In the genomic region with DNA sequence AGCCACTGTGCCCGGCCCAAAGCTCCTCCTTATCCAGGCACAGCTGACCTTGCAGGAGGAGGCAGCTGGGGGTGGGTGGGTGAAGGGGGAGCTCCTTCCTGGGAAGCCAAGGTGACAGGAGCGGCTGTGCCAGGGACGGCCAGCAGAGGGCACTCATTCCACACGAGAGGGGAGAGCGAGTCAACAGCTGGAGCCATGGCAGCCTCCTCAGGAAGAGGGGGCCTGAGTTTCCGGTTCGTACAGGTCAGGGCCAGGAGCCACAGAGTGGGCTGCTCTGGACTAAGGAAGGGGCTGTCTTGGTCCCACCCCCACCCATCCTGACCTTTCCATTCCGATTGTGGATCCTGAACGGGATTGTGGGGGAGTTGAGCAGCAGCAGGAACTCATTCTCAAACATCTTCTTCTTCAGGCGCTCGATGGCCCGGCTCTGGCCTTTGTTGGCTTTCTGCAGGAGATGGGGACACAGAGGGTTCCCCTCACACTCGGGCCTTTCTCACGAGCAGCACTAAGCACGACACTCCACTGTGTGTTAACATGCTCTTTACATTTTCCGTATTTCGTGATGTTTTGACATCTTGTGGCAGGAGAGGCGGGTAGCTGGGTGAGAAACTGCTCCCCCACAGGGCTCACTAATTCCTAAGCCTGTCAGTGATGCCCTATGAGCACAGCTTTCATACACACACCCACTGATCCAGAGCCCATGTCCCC, we compare ENCODE assay signal across 8 cellular contexts.
DNase-seq lines count a peak whose midpoint lies in the region; ATAC-seq, FAIRE-seq and TF ChIP-seq lines count a peak whose summit lies in the region.

No MANE protein-coding gene starts in this region.

- H4K20me1 ChIP-seq in endothelial cell of umbilical vein (replicated peaks; ENCODE audit: control insufficient read depth, extremely low read depth, insufficient read depth, low read length), result no peaks in the 10 kb centered on the region

- H3K9me3 ChIP-seq in endothelial cell of umbilical vein (replicated peaks; ENCODE audit: control insufficient read depth, insufficient read depth, low read length) (no peaks in the 10 kb centered on the region), psoas muscle (no peaks in the 10 kb centered on the region)

- FAIRE-seq in endothelial cell of umbilical vein (lab: Jason Lieb, UNC), result peak; percentile 57

- no TSS peak for BruUV-seq in endothelial cell of umbilical vein (replicated peaks; lab: Mats Ljungman, UMichigan)

- intact Hi-C loops in endothelial cell of umbilical vein (cut with micrococcal nuclease), result loop anchor here (1.0 to 2.0 kb wide), 5 partner anchors 52 to 274 kb away; no protein-coding TSS in a partner anchor
- intact Hi-C loops in psoas muscle (cut with DNase I), result loop anchor here (5.0 to 10.0 kb wide), 2 partner anchors 54 to 261 kb away; no protein-coding TSS in a partner anchor

- H3K4me1 Mint-ChIP-seq in activated CD4-positive, alpha-beta T cell treated with anti-CD3 and anti-CD28 coated beads, Interleukin-2, amount 10 ng/mL, durations not matched to agents 7 days and 5 days, result no peaks in the 10 kb centered on the region

- peaks cover 46% of the 10 kb centered on the region for H3K36me3 Mint-ChIP-seq in activated CD4-positive, alpha-beta T cell treated with anti-CD3 and anti-CD28 coated beads, Interleukin-2, amount 10 ng/mL, durations not matched to agents 7 days and 5 days (ENCODE audit: low read depth)

- H3K36me3 ChIP-seq in endothelial cell of umbilical vein (ENCODE audit: control insufficient read depth in 2 of 2, extremely low read depth in 1 of 2, insufficient read depth in 2 of 2, low read length in 2 of 2) (peaks cover 3 to 18% of the 10 kb centered on the region in 2 experiments), psoas muscle (ENCODE audit: insufficient read depth in 1 of 2, low read depth in 1 of 2) (peaks cover 0 to 36% of the 10 kb centered on the region in 2 donors)

- TF ChIP-seq POLR2A in endothelial cell of umbilical vein (IDR thresholded peaks at IDR 0.05; ENCODE audit: low read depth, low read length), result no peak

- WGBS in psoas muscle, 3 donors, result 85 to 90% (median 86%) methylated on average over 18 of the region's 18 CpGs

- H2AFZ ChIP-seq in endothelial cell of umbilical vein (ENCODE audit: low read depth, low read length), result no peak overlapping the region

- H3K27ac Mint-ChIP-seq in activated CD4-positive, alpha-beta T cell treated with anti-CD3 and anti-CD28 coated beads, Interleukin-2, amount 10 ng/mL, durations not matched to agents 7 days and 5 days, result no peak overlapping the region

- H3K27me3 Mint-ChIP-seq in activated CD4-positive, alpha-beta T cell treated with anti-CD3 and anti-CD28 coated beads, Interleukin-2, amount 10 ng/mL, durations not matched to agents 7 days and 5 days, result no peaks in the 10 kb centered on the region

- H3K4me3 Mint-ChIP-seq in activated CD4-positive, alpha-beta T cell treated with anti-CD3 and anti-CD28 coated beads, Interleukin-2, amount 10 ng/mL, durations not matched to agents 7 days and 5 days, result no peak overlapping the region

- H3K27ac ChIP-seq in endothelial cell of umbilical vein (ENCODE audit: insufficient read depth, low read depth, low read length), result no peak overlapping the region
- no peak overlapping the region for H3K27ac ChIP-seq in psoas muscle

- no peaks in the 10 kb centered on the region for H3K27me3 ChIP-seq in endothelial cell of umbilical vein (ENCODE audit: control insufficient read depth in 2 of 2, insufficient read depth in 2 of 2, low read length in 2 of 2)
- H3K27me3 ChIP-seq in psoas muscle (ENCODE audit: insufficient read depth in 3 of 3, low read length in 2 of 3), result peaks cover 0 to 1% (median 0%) of the 10 kb centered on the region in 3 donors

- no peak overlapping the region for H3K4me2 ChIP-seq in endothelial cell of umbilical vein (ENCODE audit: insufficient read depth, low read length)

- peak; percentile 24 to 78 for TF ChIP-seq CTCF in endothelial cell of umbilical vein (IDR thresholded peaks at IDR 0.05; ENCODE audit: extremely low read depth in 1 of 2, insufficient read depth in 1 of 2, low read depth in 1 of 2, low read length in 2 of 2)
- peak; percentile 45 for TF ChIP-seq CTCF in psoas muscle (IDR thresholded peaks at IDR 0.05)

- no peak overlapping the region for H3K9ac ChIP-seq in endothelial cell of umbilical vein (replicated peaks; ENCODE audit: extremely low read depth, insufficient read depth, low read length)

- no peaks in the 10 kb centered on the region for H3K9me1 ChIP-seq in endothelial cell of umbilical vein (replicated peaks; ENCODE audit: control insufficient read depth, extremely low read depth, insufficient read depth, low read length)

- no peak overlapping the region for H3K4me3 ChIP-seq in endothelial cell of umbilical vein (replicated peaks in 1 of 3; ENCODE audit: insufficient read depth in 1 of 3, low read depth in 1 of 3, low read length in 3 of 3)
- H3K4me3 ChIP-seq in psoas muscle, result no peak overlapping the region

- peak; percentile 40 for DNase-seq in EH (ENCODE audit: low read depth)
- DNase-seq in M059J (ENCODE audit: low read depth), result peak; percentile 44
- peak; percentile 67 for DNase-seq in activated CD4-positive, alpha-beta T cell treated with anti-CD3 and anti-CD28 coated beads, Interleukin-2, amount 10 ng/mL, durations not matched to agents 7 days and 5 days
- peak; percentile 65 for DNase-seq in endothelial cell of umbilical vein (ENCODE audit: low read depth, low spot score)
- peak; percentile 61 to 72 for DNase-seq in psoas muscle

- CTCF ChIA-PET in activated CD4-positive, alpha-beta T cell treated with anti-CD3 and anti-CD28 coated beads, Interleukin-2, amount 10 ng/mL, durations not matched to agents 7 days and 5 days (lab: Charles Lee), result interaction anchor here (0.6 to 1.3 kb wide), 7 partner anchors 127 to 474 kb away, joined by 3 read pairs; no protein-coding TSS in a partner anchor
- CTCF ChIA-PET in endothelial cell of umbilical vein (lab: Charles Lee), result interaction anchor here (0.6 to 6.0 kb wide), 69 partner anchors 9 to 909 kb away, joined by 3 to 260 read pairs (median 6); partner anchors contain the start of genes ABR, NXN and TIMM22

- no peaks in the 10 kb centered on the region for H3K9me3 Mint-ChIP-seq in activated CD4-positive, alpha-beta T cell treated with anti-CD3 and anti-CD28 coated beads, Interleukin-2, amount 10 ng/mL, durations not matched to agents 7 days and 5 days

- ATAC-seq in psoas muscle (peak in 3 of 4 donors; percentile 29 to 36 (median 29)), GM18868 (IDR thresholded peaks at IDR 0.05; ENCODE audit: unreplicated experiment) (no peak), GM21390 (IDR thresholded peaks at IDR 0.05; ENCODE audit: unreplicated experiment) (no peak), GM21737 (IDR thresholded peaks at IDR 0.05; ENCODE audit: unreplicated experiment) (no peak)

- H3K4me1 ChIP-seq in endothelial cell of umbilical vein (ENCODE audit: control insufficient read depth, extremely low read depth, insufficient read depth, low read length), result peaks cover 6% of the 10 kb centered on the region
- peaks cover 9% of the 10 kb centered on the region for H3K4me1 ChIP-seq in psoas muscle

- dilution Hi-C loops in endothelial cell of umbilical vein (cut with MboI; ENCODE audit: extremely low pct_ligation_motif_present, low sequenced_read_pairs), result no loop called here

- H3K79me2 ChIP-seq in endothelial cell of umbilical vein (ENCODE audit: control insufficient read depth, insufficient read depth, low read length), result no peaks in the 10 kb centered on the region

- POLR2A ChIA-PET in activated CD4-positive, alpha-beta T cell treated with anti-CD3 and anti-CD28 coated beads, Interleukin-2, amount 10 ng/mL, durations not matched to agents 7 days and 5 days (lab: Charles Lee), result no interaction called here
- POLR2A ChIA-PET in endothelial cell of umbilical vein (lab: Charles Lee), result interaction anchor here (1.0 kb wide), 1 partner anchor 64 kb away, joined by 3 read pairs; no protein-coding TSS in a partner anchor

TF ChIP-seq in endothelial cell of umbilical vein, 7 proteins besides CTCF, POLR2A, EP300 and RAD21:
- TF ChIP-seq EZH2 (IDR thresholded peaks at IDR 0.05; ENCODE audit: borderline replicate concordance, low read depth, low read length, severe bottlenecking) (no peak), POLR2AphosphoS5 (IDR thresholded peaks at IDR 0.05; ENCODE audit: insufficient read depth, low read depth, low read length) (no peak), MYC (IDR thresholded peaks at IDR 0.05; ENCODE audit: low read depth, low read length) (no peak), JUN (IDR thresholded peaks at IDR 0.05; ENCODE audit: borderline replicate concordance, insufficient read depth, insufficient read length, low read depth) (no peak), GATA2 (IDR thresholded peaks at IDR 0.05; ENCODE audit: insufficient read depth, insufficient read length, low read depth, low read length) (no peak), FOS (IDR thresholded peaks at IDR 0.05; ENCODE audit: borderline replicate concordance, insufficient read depth, low read length) (no peak)
- TF ChIP-seq, protein P1, sequence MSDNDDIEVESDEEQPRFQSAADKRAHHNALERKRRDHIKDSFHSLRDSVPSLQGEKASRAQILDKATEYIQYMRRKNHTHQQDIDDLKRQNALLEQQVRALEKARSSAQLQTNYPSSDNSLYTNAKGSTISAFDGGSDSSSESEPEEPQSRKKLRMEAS (IDR thresholded peaks at IDR 0.05; ENCODE audit: insufficient read depth, insufficient read length), result no peak

Comparison
In these comparisons a context has a peak if more than half of its experiments do, and no peak if none do; other contexts are left out.
1. ATAC-seq: peak in psoas muscle (3 of 4); none in GM18868 (single experiment), GM21390 (single experiment) and GM21737 (single experiment).
2. Peak in every context shown above with its lines, with median percentiles within 50 percentile points of each other: DNase-seq.